In genomic region chr4:26859762-26860156, GRCh38 we compare ENCODE assay signal across 8 cellular contexts. TPM values are rescaled to one million over a fixed set of nuclear protein-coding genes. Genes with fewer than 3 reads are reported as not detected.
A peak's percentile ranks its signal among the peaks of the same experiment; 100 is the strongest.
DNase-seq lines count a peak whose midpoint lies in the region; ATAC-seq, FAIRE-seq and TF ChIP-seq lines count a peak whose summit lies in the region.

No MANE protein-coding gene starts in this region.

- peaks cover 41% of the 10 kb centered on the region for H3K79me2 ChIP-seq in K562 (ENCODE audit: control insufficient read depth, insufficient read depth, low read length)

- WGBS in A549 (ENCODE audit: missing lambda C conversion rate) = 57% methylated on average over 5 of the region's 5 CpGs
- WGBS in K562 (ENCODE audit: insufficient coverage, low coverage, missing lambda C conversion rate) = 17% methylated on average over 5 of the region's 5 CpGs

- peak overlapping the region; percentile 82 for H3K4me3 Mint-ChIP-seq in mesothelial cell of epicardium

- CTCF ChIA-PET in A549 (lab: Yijun Ruan, JAX) (no interaction called here), K562 (lab: Yijun Ruan, JAX; ENCODE audit: low intra/inter-chr PET ratio) (no interaction called here)

- peak overlapping the region; percentile 85 to 99 for H3K27ac ChIP-seq in A549
- H3K27ac ChIP-seq in HL-60 (replicated peaks) = peak overlapping the region; percentile 62
- H3K27ac ChIP-seq in K562 (ENCODE audit: extremely low read depth, low read depth, low read length) = peak overlapping the region; percentile 61

- no TSS peak for BruUV-seq in K562 (replicated peaks; lab: Mats Ljungman, UMichigan)

- TF ChIP-seq RAD21 in A549 (conservative IDR thresholded peaks at IDR 0.05 in 1 of 2, IDR thresholded peaks at IDR 0.05 in 1 of 2) = no peak
- TF ChIP-seq RAD21 in K562 (CRISPR knock-in tag; conservative IDR thresholded peaks at IDR 0.05 in 1 of 2, IDR thresholded peaks at IDR 0.05 in 1 of 2) = no peak

- H3K9ac ChIP-seq in K562 (ENCODE audit: insufficient read depth in 1 of 2, low read depth in 2 of 2, low read length in 2 of 2) = peak overlapping the region; percentile 83 to 88

- H3K4me1 ChIP-seq in A549 = peaks cover 23% of the 10 kb centered on the region
- H3K4me1 ChIP-seq in K562 (replicated peaks in 1 of 2; ENCODE audit: control insufficient read depth in 2 of 2, insufficient read depth in 2 of 2, low read length in 2 of 2) = peaks cover 12 to 16% of the 10 kb centered on the region in 2 experiments; a peak in 3 of 5 replicates

- intact Hi-C loops in K562 (cut with micrococcal nuclease) = loop anchor here (2.0 to 10.0 kb wide), 7 partner anchors 71 to 405 kb away; partner anchors contain the start of gene TBC1D19

- TF ChIP-seq POLR2A in A549 (IDR thresholded peaks at IDR 0.05; ENCODE audit: low read length) (no peak), K562 (conservative IDR thresholded peaks at IDR 0.05) (no peak)

- peak overlapping the region; percentile 90 for H2AFZ ChIP-seq in K562 (ENCODE audit: low read depth, low read length)

- in situ Hi-C loops in K562 (cut with MboI) = no loop called here

- no peaks in the 10 kb centered on the region for H3K9me3 Mint-ChIP-seq in mesothelial cell of epicardium

- FAIRE-seq in A549 (lab: Jason Lieb, UNC) (no peak), K562 (lab: Jason Lieb, UNC) (peak; percentile 19)

- no peaks in the 10 kb centered on the region for H3K36me3 ChIP-seq in K562 (ENCODE audit: control insufficient read depth, insufficient read depth, low read length)

- peaks cover 51% of the 10 kb centered on the region for H3K4me1 Mint-ChIP-seq in mesothelial cell of epicardium

- H3K9me1 ChIP-seq in K562 (ENCODE audit: control insufficient read depth, insufficient read depth, low read length) = no peaks in the 10 kb centered on the region

- TF ChIP-seq EP300 in A549 (IDR thresholded peaks at IDR 0.05) = no peak
- TF ChIP-seq EP300 in K562 (IDR thresholded peaks at IDR 0.05; ENCODE audit: low read length) = no peak

- TF ChIP-seq CTCF in A549 (IDR thresholded peaks at IDR 0.05) (no peak), HL-60 (IDR thresholded peaks at IDR 0.05; ENCODE audit: insufficient read depth, low read length) (no peak), K562 (IDR thresholded peaks at IDR 0.05 in 2 of 3, conservative IDR thresholded peaks at IDR 0.05 in 1 of 3; ENCODE audit: insufficient read depth in 2 of 3, low read depth in 1 of 3, low read length in 3 of 3) (no peak), mesothelial cell of epicardium (IDR thresholded peaks at IDR 0.05; ENCODE audit: unreplicated experiment) (no peak)

- H3K4me2 ChIP-seq in A549 = peak overlapping the region; percentile 93
- peak overlapping the region; percentile 93 for H3K4me2 ChIP-seq in K562 (ENCODE audit: insufficient read depth, low read length)

- peak overlapping the region; percentile 73 for H3K4me3 ChIP-seq in A549
- H3K4me3 ChIP-seq in HL-60 (replicated peaks; ENCODE audit: insufficient read depth, low read length) = peak overlapping the region; percentile 68
- H3K4me3 ChIP-seq in K562 = peak overlapping the region; percentile 73

- H3K9me3 ChIP-seq in A549 (no peaks in the 10 kb centered on the region), K562 (replicated peaks; ENCODE audit: control insufficient read depth, insufficient read depth, low read depth, low read length) (no peaks in the 10 kb centered on the region)

- H3K36me3 Mint-ChIP-seq in mesothelial cell of epicardium = no peaks in the 10 kb centered on the region

- no peak for ATAC-seq in A549
- ATAC-seq in K562 = no peak

- H3K27ac Mint-ChIP-seq in mesothelial cell of epicardium = peak overlapping the region; percentile 97

- H4K20me1 ChIP-seq in K562 (replicated peaks; ENCODE audit: control insufficient read depth, insufficient read depth, low read length) = peaks cover 3% of the 10 kb centered on the region; the same call in 1 of the 2 replicates

- DNase-seq in A549 (ENCODE audit: low read depth in 1 of 2, low spot score in 1 of 2) (no peak), HL-60 (ENCODE audit: low read depth in 1 of 2, low spot score in 1 of 2) (no peak), K562 (ENCODE audit: extremely low read depth in 1 of 4, low spot score in 3 of 4) (peak in 1 of 4 experiments; percentile 19), mesothelial cell of epicardium (ENCODE audit: low spot score in 2 of 2, unreplicated experiment in 2 of 2) (no peak), HT-29 (ENCODE audit: low spot score) (no peak), amniotic stem cell (lab: John Stamatoyannopoulos, UW) (no peak), activated gamma-delta T cell treated with Interleukin-2 at 50 U/mL for 16 hours (no peak), hippocampal formation (lab: John Stamatoyannopoulos, UW) (no peak)

- no peaks in the 10 kb centered on the region for H3K27me3 Mint-ChIP-seq in mesothelial cell of epicardium (ENCODE audit: low read depth)

- POLR2A ChIA-PET in A549 (lab: Yijun Ruan, JAX) (interaction anchor here (1.5 kb wide), 1 partner anchor 23 kb away, joined by 3 read pairs; no protein-coding TSS in a partner anchor), K562 (lab: Yijun Ruan, JAX) (no interaction called here)

- H3K27me3 ChIP-seq in HL-60 (ENCODE audit: insufficient read depth, poor library complexity, severe bottlenecking) (no peaks in the 10 kb centered on the region), K562 (ENCODE audit: control insufficient read depth in 2 of 2, insufficient read depth in 2 of 2, low read length in 2 of 2) (no peaks in the 10 kb centered on the region)

TF ChIP-seq in A549, 52 proteins besides CTCF, POLR2A, EP300 and RAD21:
- TF ChIP-seq KDM1A (IDR thresholded peaks at IDR 0.05; ENCODE audit: low read depth) = no peak
- no peak for TF ChIP-seq TFCP2L1 (CRISPR knock-in tag; IDR thresholded peaks at IDR 0.05)
- TF ChIP-seq BCL3 (IDR thresholded peaks at IDR 0.05) = no peak
- no peak for TF ChIP-seq SMC3 (IDR thresholded peaks at IDR 0.05)

TF ChIP-seq in K562, 482 proteins besides CTCF, POLR2A, EP300 and RAD21 (continues in another document):
- TF ChIP-seq TOE1 (IDR thresholded peaks at IDR 0.05; ENCODE audit: borderline replicate concordance) (0 out of 2 replicates have a peak, but pooled peaks have one; percentile 13), TOE1 (CRISPR knock-in tag; IDR thresholded peaks at IDR 0.05; ENCODE audit: borderline replicate concordance, low read depth) (no peak), ZNF584 (CRISPR knock-in tag; IDR thresholded peaks at IDR 0.05; ENCODE audit: low read depth) (0 out of 2 replicates have a peak, but pooled peaks have one; percentile 26), ZNF740 (CRISPR knock-in tag; IDR thresholded peaks at IDR 0.05) (0 out of 2 replicates have a peak, but pooled peaks have one; percentile 2), ZNF740 (tag; IDR thresholded peaks at IDR 0.05) (no peak)

RNA-seq across cellular contexts. Expression of gene STIM2, which starts 0.9 kb away (rescaled TPM):
- polyA plus RNA-seq in A549 (2011; rRNA removed) (17.9 and 20.6 TPM in 2 replicates), A549 (2017; fragmentation: RNase III; extraction: RNeasy Plus Mini Kit Qiagen cat#74134 plus additional on column Dnase treatment) (13.6 to 15.2 TPM (median 14.1 TPM) in 3 replicates), K562 (2011; rRNA removed) (20.4 and 25.6 TPM in 2 replicates), K562 (2014; fragmentation: Illumina TruSeq; extraction: Trizol) (11.3 and 14.8 TPM in 2 replicates), K562 (2014; fragmentation: Nextera tagmentation; extraction: Ambion mirVana) (10 to 100 TPM in 1 of 2 experiments, 1 to 10 TPM in 1; 7.2 to 12.6 TPM), K562 (2014; rRNA removed) (16.7 TPM in 2 replicates)
- 11.6 and 12.2 TPM in 2 replicates for polyA plus RNA-seq in A549 (2012; cell fraction: cytosol; rRNA removed)
- 19.3 and 21.1 TPM in 2 replicates for polyA plus RNA-seq in A549 (2012; cell fraction: nucleus; rRNA removed)
- polyA minus RNA-seq in A549 (2011; rRNA and poly(A)+ RNA removed) = 12.7 and 16.3 TPM in 2 replicates
- 20.8 and 31.2 TPM in 2 replicates for total RNA-seq in K562 (2011; cell fraction: chromatin; rRNA removed; ENCODE audit: low replicate concordance)
- total RNA-seq in K562 (2011; cell fraction: nucleolus; rRNA removed) = 19.7 and 25.0 TPM in 2 replicates
- total RNA-seq in K562 (2011; cell fraction: nucleoplasm; rRNA removed) = 29.2 and 44.9 TPM in 2 replicates
- total RNA-seq in K562 (2014; rRNA removed) (12.8 and 13.3 TPM in 2 replicates), K562 (2014; rRNA removed; fragmentation: Illumina TruSeq; extraction: Trizol) (13.8 and 15.4 TPM in 2 replicates), K562 (2015; rRNA removed; fragmentation: Illumina TruSeq; extraction: Trizol) (17.6 and 21.8 TPM in 2 replicates), K562 (2021) (25.7 and 26.8 TPM in 2 replicates), mesothelial cell of epicardium (51.0 to 52.9 TPM (median 52.5 TPM) in 3 replicates)
- polyA plus RNA-seq in K562 (2011; cell fraction: cytosol; rRNA removed) = 15.5 and 16.3 TPM in 2 replicates
- polyA plus RNA-seq in K562 (2011; cell fraction: nucleus; rRNA removed) = 77.9 and 90.8 TPM in 2 replicates
- polyA plus RNA-seq in K562 (2012) = 18.2 and 24.6 TPM in 2 replicates
- 15.1 and 23.5 TPM in 2 replicates for polyA minus RNA-seq in K562 (2011; rRNA and poly(A)+ RNA removed)
- 5.2 and 6.7 TPM in 2 replicates for polyA minus RNA-seq in K562 (2011; cell fraction: cytosol; rRNA and poly(A)+ RNA removed)
- 22.5 and 32.1 TPM in 2 replicates for polyA minus RNA-seq in K562 (2011; cell fraction: nucleus; rRNA and poly(A)+ RNA removed)
- total RNA-seq in HT-29 (2014; rRNA removed; shearing (Covaris generic)) = 24.3 and 27.9 TPM in 2 replicates
